In genomic region chr16:661184-661821, GRCh38 we compare ENCODE assay signal across 9 cellular contexts. TPM values are rescaled to one million over a fixed set of nuclear protein-coding genes. Genes with fewer than 3 reads are reported as not detected.
DNase-seq lines count a peak whose midpoint lies in the region; ATAC-seq and TF ChIP-seq lines count a peak whose summit lies in the region.
"Had no signal": no experiment of that assay in that cellular context is flagged by ENCODE, and none has a peak within 500 bp of the region (broad histone marks: within the 10 kb centered on the region; RNA-seq: fewer than 3 reads in every experiment).

No MANE protein-coding gene starts in this region.

- H3K27me3 ChIP-seq in BLaER1 (no peaks in the 10 kb centered on the region), ascending aorta (no peaks in the 10 kb centered on the region), muscle layer of colon (ENCODE audit: control insufficient read depth in 1 of 2, insufficient read depth in 2 of 2, low read length in 2 of 2) (no peaks in the 10 kb centered on the region)

- intact Hi-C loops in ascending aorta (cut with DNase I) = loop anchor here (2.0 to 10.0 kb wide), 2 partner anchors 25 to 267 kb away; partner anchors contain the start of genes METTL26 and NME4

- TF ChIP-seq CTCF in ascending aorta (IDR thresholded peaks at IDR 0.05) = no peak

- H3K36me3 ChIP-seq in BLaER1 (peaks cover 46% of the 10 kb centered on the region), ascending aorta (no peaks in the 10 kb centered on the region), muscle layer of colon (ENCODE audit: insufficient read depth, low read length) (no peaks in the 10 kb centered on the region)

- H3K9ac ChIP-seq in BLaER1 = peak overlapping the region; percentile 53; the same call in 1 of the 2 replicates
- no peak overlapping the region for H3K9ac ChIP-seq in muscle layer of colon (ENCODE audit: low read length)

- 0 out of 2 replicates have a peak overlapping the region, but pooled peaks have one; percentile 33 for H3K4me3 ChIP-seq in BLaER1
- H3K4me3 ChIP-seq in ascending aorta = peak overlapping the region; percentile 6 to 15
- H3K4me3 ChIP-seq in muscle layer of colon (ENCODE audit: low read depth in 1 of 2, low read length in 2 of 2) = no peak overlapping the region
- H3K4me3 ChIP-seq: mucosa of descending colon had no signal

- H3K27ac ChIP-seq in BLaER1 = peak overlapping the region; percentile 63
- H3K27ac ChIP-seq in ascending aorta = no peak overlapping the region
- peak overlapping the region; percentile 52 for H3K27ac ChIP-seq in muscle layer of colon (ENCODE audit: low read depth, low read length)

- no peaks in the 10 kb centered on the region for H4K20me1 ChIP-seq in BLaER1

- H3K9me3 ChIP-seq in BLaER1 (no peaks in the 10 kb centered on the region), ascending aorta (no peaks in the 10 kb centered on the region), muscle layer of colon (ENCODE audit: low read length) (no peaks in the 10 kb centered on the region)
- H3K9me3 ChIP-seq: mucosa of descending colon had no signal

- ATAC-seq in HG02970 (IDR thresholded peaks at IDR 0.05; ENCODE audit: low FRiP score, unreplicated experiment) (peak; percentile 9), HG03039 (IDR thresholded peaks at IDR 0.05; ENCODE audit: unreplicated experiment) (no peak)

- H3K4me1 ChIP-seq in BLaER1 (peaks cover 46% of the 10 kb centered on the region), ascending aorta (peaks cover 0 to 5% of the 10 kb centered on the region in 2 donors), muscle layer of colon (ENCODE audit: insufficient read depth, low read length) (peaks cover 11% of the 10 kb centered on the region)

- peak overlapping the region; percentile 65 for H3K4me2 ChIP-seq in BLaER1

- DNase-seq in ascending aorta (ENCODE audit: low spot score in 2 of 2) (no peak), NCI-H510A (lab: John Stamatoyannopoulos, UW) (no peak), medulla oblongata (ENCODE audit: extremely low spot score) (no peak), C1 segment of cervical spinal cord (lab: John Stamatoyannopoulos, UW) (no peak)

RNA-seq across cellular contexts. Expression of gene RHOT2, which starts 6.6 kb away (rescaled TPM):
- 41.8 TPM for total RNA-seq in ascending aorta

RNA-seq across cellular contexts. Expression of gene WDR90, which starts 12.1 kb away (rescaled TPM):
- 50.0 TPM for total RNA-seq in ascending aorta

RNA-seq across cellular contexts. Expression of gene RHBDL1, which starts 14.2 kb away (rescaled TPM):
- 1.1 TPM for total RNA-seq in ascending aorta

RNA-seq across cellular contexts. Expression of gene STUB1, which starts 18.9 kb away (rescaled TPM):
- total RNA-seq in ascending aorta = 258 TPM

RNA-seq across cellular contexts. Expression of gene MCRIP2, which starts 19.7 kb away (rescaled TPM):
- total RNA-seq in ascending aorta = 92.9 TPM

Comparison
In these comparisons a context has a peak if more than half of its experiments do, and no peak if none do; other contexts are left out.
1. H3K27ac ChIP-seq: peak in BLaER1 (single experiment) and muscle layer of colon (single experiment); none in ascending aorta (0 of 2).
2. H3K4me3 ChIP-seq: peak in BLaER1 (single experiment) and ascending aorta (2 of 2); none in muscle layer of colon (0 of 2).